Comparison of ENCODE assay signal across 19 cellular contexts in genomic region chr3:154684021-154684420, GRCh38.
DNase-seq lines count a peak whose midpoint lies in the region; ATAC-seq and TF ChIP-seq lines count a peak whose summit lies in the region.
"Had no signal": no experiment of that assay in that cellular context is flagged by ENCODE, and none has a peak within 500 bp of the region (broad histone marks: within the 10 kb centered on the region; RNA-seq: fewer than 3 reads in every experiment).

No MANE protein-coding gene starts in this region.

- TF ChIP-seq CTCF in body of pancreas (IDR thresholded peaks at IDR 0.05) = no peak
- TF ChIP-seq CTCF in upper lobe of right lung (IDR thresholded peaks at IDR 0.05) = no peak
- no peak for TF ChIP-seq CTCF in osteocyte (IDR thresholded peaks at IDR 0.05)

- DNase-seq in activated naive CD4-positive, alpha-beta T cell treated with anti-CD3 and anti-CD28 coated beads for 36 hours = no peak
- DNase-seq in activated naive CD4-positive, alpha-beta T cell treated with Interleukin-2 at 50 U/mL for 16 hours = no peak
- DNase-seq in Karpas-422 (peak; percentile 70), body of pancreas (peak in 1 of 4 donors; percentile 6), upper lobe of right lung (peak; percentile 33), osteocyte (ENCODE audit: extremely low spot score, unreplicated experiment) (no peak)
- no peak for DNase-seq in activated T-helper 2 cell treated with anti-CD3 and anti-CD28 coated beads, Interferon-gamma antibody, Interleukin-2, Interleukin-4, amounts not matched to agents 10 μg/mL and 5 μg/mL and 100 μg/mL, durations not matched to agents 14 hours and 24 hours and 36 hours (ENCODE audit: low spot score)
- DNase-seq: activated CD4-positive, alpha-beta T cell treated with anti-CD3 and anti-CD28 coated beads for 36 hours; activated naive CD8-positive, alpha-beta T cell treated with anti-CD3 and anti-CD28 coated beads for 36 hours; activated T-cell treated with anti-CD3 and anti-CD28 coated beads for 4 hours; foreskin melanocyte; midbrain; NCI-H1092 treated with DMSO at 0.1 percent for 48 hours; occipital lobe; stimulated activated naive CD4-positive, alpha-beta T cell treated with Interleukin-2 at 50 U/mL for 16 hours had no signal

- H3K9me3 ChIP-seq in Karpas-422 (ENCODE audit: low read length) (no peaks in the 10 kb centered on the region), body of pancreas (peaks cover 0 to 5% (median 0%) of the 10 kb centered on the region in 3 donors), upper lobe of right lung (no peaks in the 10 kb centered on the region)

- H2AFZ ChIP-seq in Karpas-422 (ENCODE audit: low read length) = no peak overlapping the region

- H3K9me2 ChIP-seq in Karpas-422 (replicated peaks; ENCODE audit: insufficient read depth, low read length) = no peaks in the 10 kb centered on the region

- H3K27me3 Mint-ChIP-seq in activated naive CD4-positive, alpha-beta T cell treated with anti-CD3 and anti-CD28 coated beads for 36 hours (ENCODE audit: low read depth) = no peaks in the 10 kb centered on the region
- H3K27me3 Mint-ChIP-seq in osteocyte (ENCODE audit: unreplicated experiment) = no peaks in the 10 kb centered on the region
- H3K27me3 Mint-ChIP-seq in activated T-helper 2 cell treated with anti-CD3 and anti-CD28 coated beads, Interferon-gamma antibody, Interleukin-2, Interleukin-4, amounts not matched to agents 10 μg/mL and 5 μg/mL and 100 μg/mL, durations not matched to agents 14 hours and 24 hours and 36 hours (ENCODE audit: low read depth) = no peaks in the 10 kb centered on the region
- H3K27me3 Mint-ChIP-seq: activated CD4-positive, alpha-beta T cell treated with anti-CD3 and anti-CD28 coated beads for 36 hours; activated naive CD8-positive, alpha-beta T cell treated with anti-CD3 and anti-CD28 coated beads for 36 hours; central memory CD8-positive, alpha-beta T cell had no signal

- H3K4me3 Mint-ChIP-seq in activated naive CD4-positive, alpha-beta T cell treated with anti-CD3 and anti-CD28 coated beads for 36 hours = no peak overlapping the region
- no peak overlapping the region for H3K4me3 Mint-ChIP-seq in osteocyte (ENCODE audit: unreplicated experiment)
- no peak overlapping the region for H3K4me3 Mint-ChIP-seq in activated T-helper 2 cell treated with anti-CD3 and anti-CD28 coated beads, Interferon-gamma antibody, Interleukin-2, Interleukin-4, amounts not matched to agents 10 μg/mL and 5 μg/mL and 100 μg/mL, durations not matched to agents 14 hours and 24 hours and 36 hours (ENCODE audit: low read depth)
- H3K4me3 Mint-ChIP-seq: activated CD4-positive, alpha-beta T cell treated with anti-CD3 and anti-CD28 coated beads for 36 hours; activated naive CD8-positive, alpha-beta T cell treated with anti-CD3 and anti-CD28 coated beads for 36 hours; central memory CD8-positive, alpha-beta T cell; T-helper 1 cell treated with Interleukin-12 subunit alpha and Interleukin-12 subunit beta and Interleukin-4 antibody, amounts not matched to agents 30 μg/mL and 1 μg/mL, for 36 hours had no signal

- H3K36me3 ChIP-seq in Karpas-422 (ENCODE audit: insufficient read depth, low read length) (no peaks in the 10 kb centered on the region), body of pancreas (replicated peaks in 1 of 2; ENCODE audit: insufficient read depth in 1 of 2, low read depth in 2 of 2) (no peaks in the 10 kb centered on the region), upper lobe of right lung (no peaks in the 10 kb centered on the region)

- no peaks in the 10 kb centered on the region for H3K27me3 ChIP-seq in Karpas-422 (ENCODE audit: low read length)
- H3K27me3 ChIP-seq in body of pancreas = no peaks in the 10 kb centered on the region
- H3K27me3 ChIP-seq in upper lobe of right lung = no peaks in the 10 kb centered on the region

- no peaks in the 10 kb centered on the region for H3K4me1 Mint-ChIP-seq in activated naive CD4-positive, alpha-beta T cell treated with anti-CD3 and anti-CD28 coated beads for 36 hours (ENCODE audit: low read depth)
- no peaks in the 10 kb centered on the region for H3K4me1 Mint-ChIP-seq in osteocyte (ENCODE audit: unreplicated experiment)
- no peaks in the 10 kb centered on the region for H3K4me1 Mint-ChIP-seq in activated T-helper 2 cell treated with anti-CD3 and anti-CD28 coated beads, Interferon-gamma antibody, Interleukin-2, Interleukin-4, amounts not matched to agents 10 μg/mL and 5 μg/mL and 100 μg/mL, durations not matched to agents 14 hours and 24 hours and 36 hours (ENCODE audit: low read depth)
- H3K4me1 Mint-ChIP-seq: activated CD4-positive, alpha-beta T cell treated with anti-CD3 and anti-CD28 coated beads for 36 hours; activated naive CD8-positive, alpha-beta T cell treated with anti-CD3 and anti-CD28 coated beads for 36 hours; central memory CD8-positive, alpha-beta T cell had no signal

- H4K20me1 ChIP-seq in Karpas-422 (ENCODE audit: insufficient read depth, low read depth, low read length) = no peaks in the 10 kb centered on the region

- H3K27ac Mint-ChIP-seq in activated naive CD4-positive, alpha-beta T cell treated with anti-CD3 and anti-CD28 coated beads for 36 hours = peak overlapping the region; percentile 44
- H3K27ac Mint-ChIP-seq in osteocyte (ENCODE audit: unreplicated experiment) = no peak overlapping the region
- H3K27ac Mint-ChIP-seq in activated T-helper 2 cell treated with anti-CD3 and anti-CD28 coated beads, Interferon-gamma antibody, Interleukin-2, Interleukin-4, amounts not matched to agents 10 μg/mL and 5 μg/mL and 100 μg/mL, durations not matched to agents 14 hours and 24 hours and 36 hours = no peak overlapping the region
- H3K27ac Mint-ChIP-seq: activated CD4-positive, alpha-beta T cell treated with anti-CD3 and anti-CD28 coated beads for 36 hours; activated naive CD8-positive, alpha-beta T cell treated with anti-CD3 and anti-CD28 coated beads for 36 hours; T-helper 1 cell treated with Interleukin-12 subunit alpha and Interleukin-12 subunit beta and Interleukin-4 antibody, amounts not matched to agents 30 μg/mL and 1 μg/mL, for 36 hours had no signal

- peaks cover 6% of the 10 kb centered on the region for H3K9me3 Mint-ChIP-seq in activated naive CD4-positive, alpha-beta T cell treated with anti-CD3 and anti-CD28 coated beads for 36 hours
- no peaks in the 10 kb centered on the region for H3K9me3 Mint-ChIP-seq in osteocyte (ENCODE audit: unreplicated experiment)
- peaks cover 3% of the 10 kb centered on the region for H3K9me3 Mint-ChIP-seq in activated T-helper 2 cell treated with anti-CD3 and anti-CD28 coated beads, Interferon-gamma antibody, Interleukin-2, Interleukin-4, amounts not matched to agents 10 μg/mL and 5 μg/mL and 100 μg/mL, durations not matched to agents 14 hours and 24 hours and 36 hours
- H3K9me3 Mint-ChIP-seq: T-helper 1 cell treated with Interleukin-12 subunit alpha and Interleukin-12 subunit beta and Interleukin-4 antibody, amounts not matched to agents 30 μg/mL and 1 μg/mL, for 36 hours had no signal

- H3K27ac ChIP-seq in Karpas-422 (ENCODE audit: low read length) = no peak overlapping the region
- H3K27ac ChIP-seq in body of pancreas = no peak overlapping the region
- H3K27ac ChIP-seq in upper lobe of right lung = no peak overlapping the region
- H3K27ac ChIP-seq: skin epidermis had no signal

- no peak overlapping the region for H3K4me3 ChIP-seq in Karpas-422 (ENCODE audit: low read length)
- H3K4me3 ChIP-seq in body of pancreas = no peak overlapping the region
- no peak overlapping the region for H3K4me3 ChIP-seq in upper lobe of right lung
- H3K4me3 ChIP-seq: skin epidermis had no signal

- 60 to 70% methylated on average over 3 of the region's 3 CpGs for WGBS in body of pancreas, 2 donors

- no peak for TF ChIP-seq POLR2A in body of pancreas (IDR thresholded peaks at IDR 0.05)

- CTCF ChIA-PET in activated naive CD4-positive, alpha-beta T cell treated with anti-CD3 and anti-CD28 coated beads for 36 hours (lab: Charles Lee) = no interaction called here

- no peak overlapping the region for H3K4me2 ChIP-seq in Karpas-422 (ENCODE audit: low read depth, low read length, poor library complexity, severe bottlenecking)

- no peaks in the 10 kb centered on the region for H3K79me2 ChIP-seq in Karpas-422 (ENCODE audit: low read length)

- H3K4me1 ChIP-seq in Karpas-422 (ENCODE audit: low read length) = no peaks in the 10 kb centered on the region
- H3K4me1 ChIP-seq in body of pancreas = no peaks in the 10 kb centered on the region
- no peaks in the 10 kb centered on the region for H3K4me1 ChIP-seq in upper lobe of right lung

- no peak overlapping the region for H3K9ac ChIP-seq in Karpas-422 (ENCODE audit: low read length)

- ATAC-seq in body of pancreas = peak; percentile 6
- no peak for ATAC-seq in upper lobe of right lung
- no peak for ATAC-seq in GM21447 (IDR thresholded peaks at IDR 0.05; ENCODE audit: unreplicated experiment)
- ATAC-seq: activated CD4-positive, alpha-beta T cell treated with anti-CD3 and anti-CD28 coated beads for 36 hours had no signal

- intact Hi-C loops in activated naive CD4-positive, alpha-beta T cell treated with anti-CD3 and anti-CD28 coated beads for 36 hours (cut with micrococcal nuclease) = no loop called here
- intact Hi-C loops in body of pancreas (cut with DNase I) = no loop called here
- intact Hi-C loops in upper lobe of right lung (cut with DNase I) = no loop called here
- intact Hi-C loops in activated T-helper 2 cell treated with anti-CD3 and anti-CD28 coated beads, Interferon-gamma antibody, Interleukin-2, Interleukin-4, amounts not matched to agents 10 μg/mL and 5 μg/mL and 100 μg/mL, durations not matched to agents 14 hours and 24 hours and 36 hours (cut with micrococcal nuclease) = no loop called here

- no peaks in the 10 kb centered on the region for H3K36me3 Mint-ChIP-seq in activated naive CD4-positive, alpha-beta T cell treated with anti-CD3 and anti-CD28 coated beads for 36 hours (ENCODE audit: low read depth)
- H3K36me3 Mint-ChIP-seq in osteocyte (ENCODE audit: unreplicated experiment) = no peaks in the 10 kb centered on the region
- no peaks in the 10 kb centered on the region for H3K36me3 Mint-ChIP-seq in activated T-helper 2 cell treated with anti-CD3 and anti-CD28 coated beads, Interferon-gamma antibody, Interleukin-2, Interleukin-4, amounts not matched to agents 10 μg/mL and 5 μg/mL and 100 μg/mL, durations not matched to agents 14 hours and 24 hours and 36 hours (ENCODE audit: low read depth)
- H3K36me3 Mint-ChIP-seq: activated naive CD8-positive, alpha-beta T cell treated with anti-CD3 and anti-CD28 coated beads for 36 hours had no signal

Comparison
In these comparisons a context has a peak if more than half of its experiments do, and no peak if none do; other contexts are left out.
1. DNase-seq: peak in Karpas-422 (single experiment) and upper lobe of right lung (single experiment); none in activated naive CD4-positive, alpha-beta T cell treated with anti-CD3 and anti-CD28 coated beads for 36 hours (single experiment), activated naive CD4-positive, alpha-beta T cell treated with Interleukin-2 at 50 U/mL for 16 hours (single experiment), osteocyte (single experiment) and activated T-helper 2 cell treated with anti-CD3 and anti-CD28 coated beads, Interferon-gamma antibody, Interleukin-2, Interleukin-4, amounts not matched to agents 10 μg/mL and 5 μg/mL and 100 μg/mL, durations not matched to agents 14 hours and 24 hours and 36 hours (single experiment).